ENCODE assay signal across 8 cellular contexts in genomic region chr7:130941322-130942210, GRCh38.
DNase-seq lines count a peak whose midpoint lies in the region; ATAC-seq and TF ChIP-seq lines count a peak whose summit lies in the region.

No MANE protein-coding gene starts in this region.

- H3K4me3 Mint-ChIP-seq in activated CD4-positive, alpha-beta T cell treated with anti-CD3 and anti-CD28 coated beads for 36 hours, result peak overlapping the region; percentile 67

- H3K27ac ChIP-seq in esophagus (ENCODE audit: low read depth in 2 of 2, low read length in 1 of 2), result peak overlapping the region; percentile 83 to 94
- peak overlapping the region; percentile 61 to 85 for H3K27ac ChIP-seq in ovary

- no peaks in the 10 kb centered on the region for H3K27me3 Mint-ChIP-seq in activated CD4-positive, alpha-beta T cell treated with anti-CD3 and anti-CD28 coated beads for 36 hours

- intact Hi-C loops in activated CD4-positive, alpha-beta T cell treated with anti-CD3 and anti-CD28 coated beads for 36 hours (cut with DNase I, micrococcal nuclease), result loop anchor here in 1 of 2 experiments (10.0 kb wide), 1 partner anchor 47 kb away; no protein-coding TSS in a partner anchor
- intact Hi-C loops in ovary (cut with DNase I), result no loop called here
- intact Hi-C loops in posterior vena cava (cut with DNase I), result no loop called here

- H3K36me3 ChIP-seq in esophagus (ENCODE audit: control insufficient read depth in 2 of 2, insufficient read depth in 2 of 2, low read length in 1 of 2) (no peaks in the 10 kb centered on the region), ovary (no peaks in the 10 kb centered on the region)

- H3K4me1 Mint-ChIP-seq in activated CD4-positive, alpha-beta T cell treated with anti-CD3 and anti-CD28 coated beads for 36 hours, result peaks cover 90% of the 10 kb centered on the region

- TF ChIP-seq CTCF in ovary (IDR thresholded peaks at IDR 0.05), result no peak

- POLR2A ChIA-PET in activated CD4-positive, alpha-beta T cell treated with anti-CD3 and anti-CD28 coated beads for 36 hours (lab: Charles Lee), result interaction anchor here (0.6 to 1.5 kb wide), 4 partner anchors 17 to 31 kb away, joined by 3 to 4 read pairs (median 4); no protein-coding TSS in a partner anchor

- TF ChIP-seq POLR2A in ovary (IDR thresholded peaks at IDR 0.05), result peak; percentile 12

- peaks cover 87% of the 10 kb centered on the region for H3K36me3 Mint-ChIP-seq in activated CD4-positive, alpha-beta T cell treated with anti-CD3 and anti-CD28 coated beads for 36 hours (ENCODE audit: low read depth)

- DNase-seq in activated CD4-positive, alpha-beta T cell treated with anti-CD3 and anti-CD28 coated beads for 36 hours, result peak; percentile 54
- DNase-seq in activated CD4-positive, alpha-beta T cell treated with anti-CD3 and anti-CD28 coated beads, Interleukin-2, amount 50 U/mL, for 4 hours, result no peak
- DNase-seq in T-helper 22 cell (ENCODE audit: low read depth) (peak; percentile 57), ovary (peak; percentile 62 to 75 (median 63)), NK-92 (lab: John Stamatoyannopoulos, UW; ENCODE audit: unreplicated experiment) (no peak), posterior vena cava (ENCODE audit: low spot score) (no peak)

- ATAC-seq in activated CD4-positive, alpha-beta T cell treated with anti-CD3 and anti-CD28 coated beads for 36 hours, result peak; percentile 7
- no peak for ATAC-seq in GM21423 (IDR thresholded peaks at IDR 0.05; ENCODE audit: unreplicated experiment)

- 24 to 30% methylated on average over 20 of the region's 20 CpGs for WGBS in esophagus, 2 donors
- 1 to 14% (median 2%) methylated on average over 20 of the region's 20 CpGs for WGBS in ovary, 3 donors

- H3K4me3 ChIP-seq in esophagus (ENCODE audit: low read depth in 1 of 2, low read length in 2 of 2), result peak overlapping the region; percentile 50 to 73
- H3K4me3 ChIP-seq in ovary, result peak overlapping the region; percentile 51

- no peaks in the 10 kb centered on the region for H3K9me3 Mint-ChIP-seq in activated CD4-positive, alpha-beta T cell treated with anti-CD3 and anti-CD28 coated beads for 36 hours (ENCODE audit: low read depth)

- H3K4me1 ChIP-seq in esophagus (ENCODE audit: control insufficient read depth in 2 of 2, insufficient read depth in 2 of 2, low read length in 1 of 2) (peaks cover 0 to 4% of the 10 kb centered on the region in 2 donors), ovary (ENCODE audit: insufficient read depth) (peaks cover 11% of the 10 kb centered on the region)

- H3K27me3 ChIP-seq in esophagus (ENCODE audit: control insufficient read depth in 1 of 2, insufficient read depth in 2 of 2, low read length in 2 of 2), result no peaks in the 10 kb centered on the region
- no peaks in the 10 kb centered on the region for H3K27me3 ChIP-seq in ovary

- TF ChIP-seq EP300 in ovary (IDR thresholded peaks at IDR 0.05), result no peak

- peak overlapping the region; percentile 88 for H3K27ac Mint-ChIP-seq in activated CD4-positive, alpha-beta T cell treated with anti-CD3 and anti-CD28 coated beads for 36 hours

- H3K9me3 ChIP-seq in esophagus (ENCODE audit: control insufficient read depth in 2 of 2, insufficient read depth in 1 of 2, low read depth in 1 of 2, low read length in 1 of 2) (no peaks in the 10 kb centered on the region), ovary (no peaks in the 10 kb centered on the region)

- CTCF ChIA-PET in activated CD4-positive, alpha-beta T cell treated with anti-CD3 and anti-CD28 coated beads for 36 hours (lab: Charles Lee), result interaction anchor here (1.0 to 4.9 kb wide), 4 partner anchors 11 to 99 kb away, joined by 3 to 29 read pairs (median 14); no protein-coding TSS in a partner anchor

Comparison
In these comparisons a context has a peak if more than half of its experiments do, and no peak if none do; other contexts are left out.
1. DNase-seq: peak in activated CD4-positive, alpha-beta T cell treated with anti-CD3 and anti-CD28 coated beads for 36 hours (single experiment), T-helper 22 cell (single experiment) and ovary (5 of 5); none in activated CD4-positive, alpha-beta T cell treated with anti-CD3 and anti-CD28 coated beads, Interleukin-2, amount 50 U/mL, for 4 hours (0 of 2), NK-92 (single experiment) and posterior vena cava (single experiment).